In genomic region chr20:24950836-24951525, GRCh38 we compare ENCODE assay signal across 12 cellular contexts. TPM values are rescaled to one million over a fixed set of nuclear protein-coding genes. Genes with fewer than 3 reads are reported as not detected.
DNase-seq lines count a peak whose midpoint lies in the region; ATAC-seq and TF ChIP-seq lines count a peak whose summit lies in the region.
"Had no signal": no experiment of that assay in that cellular context is flagged by ENCODE, and none has a peak within 500 bp of the region (broad histone marks: within the 10 kb centered on the region; RNA-seq: fewer than 3 reads in every experiment).

No MANE protein-coding gene starts in this region.

- POLR2A ChIA-PET in CD8-positive, alpha-beta T cell (lab: Charles Lee), result no interaction called here

- CTCF ChIA-PET in CD8-positive, alpha-beta T cell (lab: Charles Lee), result interaction anchor here (0.5 to 0.9 kb wide), 2 partner anchors 9 to 77 kb away, joined by 3 to 4 read pairs; no protein-coding TSS in a partner anchor

- no peak for ATAC-seq in CD8-positive, alpha-beta T cell
- no peak for ATAC-seq in activated T-cell treated with anti-CD3 and anti-CD28 coated beads, Interleukin-2, amount 50 U/mL, for 72 hours (replicated peaks in 1 of 2)
- no peak for ATAC-seq in GM21825 (IDR thresholded peaks at IDR 0.05; ENCODE audit: unreplicated experiment)
- no peak for ATAC-seq in GM21717 (IDR thresholded peaks at IDR 0.05; ENCODE audit: unreplicated experiment)
- ATAC-seq in stimulated activated naive B cell treated with anti-CD40 and anti-IgM and Interleukin-4, amounts not matched to agents 10 μg/mL and 1 μg/mL and 100 μg/mL, for 72 hours (replicated peaks), result no peak

- H3K4me3 Mint-ChIP-seq in CD8-positive, alpha-beta T cell, result peak overlapping the region; percentile 86
- peak overlapping the region; percentile 93 to 95 for H3K4me3 Mint-ChIP-seq in activated T-cell treated with anti-CD3 and anti-CD28 coated beads, Interleukin-2, amount 50 U/mL, for 72 hours
- no peak overlapping the region for H3K4me3 Mint-ChIP-seq in stimulated activated naive B cell treated with anti-CD40 and anti-IgM and Interleukin-4, amounts not matched to agents 10 μg/mL and 1 μg/mL and 100 μg/mL, for 72 hours
- H3K4me3 Mint-ChIP-seq: memory B cell had no signal

- TF ChIP-seq CTCF in CD8-positive, alpha-beta T cell (IDR thresholded peaks at IDR 0.05), result no peak

- peak overlapping the region; percentile 55 for H3K4me3 ChIP-seq in CD8-positive, alpha-beta T cell (ENCODE audit: low read depth, low read length)

- no peaks in the 10 kb centered on the region for H3K27me3 Mint-ChIP-seq in CD8-positive, alpha-beta T cell (ENCODE audit: low read depth)
- H3K27me3 Mint-ChIP-seq in activated T-cell treated with anti-CD3 and anti-CD28 coated beads, Interleukin-2, amount 50 U/mL, for 72 hours (ENCODE audit: low read depth), result no peaks in the 10 kb centered on the region
- H3K27me3 Mint-ChIP-seq in stimulated activated naive B cell treated with anti-CD40 and anti-IgM and Interleukin-4, amounts not matched to agents 10 μg/mL and 1 μg/mL and 100 μg/mL, for 72 hours, result peaks cover 21 to 31% of the 10 kb centered on the region in 2 donors

- DNase-seq in AG20443 (ENCODE audit: low spot score) (peak; percentile 44), mucosa of gallbladder (ENCODE audit: low spot score) (peak; percentile 10)
- DNase-seq in CD8-positive, alpha-beta T cell, result peak in 1 of 7 experiments; percentile 52
- DNase-seq in activated T-cell treated with anti-CD3 and anti-CD28 coated beads, Interleukin-2, amount 50 U/mL, for 72 hours, result no peak
- DNase-seq in stimulated activated naive B cell treated with anti-CD40 and anti-IgM and Interleukin-4, amounts not matched to agents 10 μg/mL and 1 μg/mL and 100 μg/mL, for 72 hours, result no peak
- DNase-seq: activated gamma-delta T cell treated with Interleukin-2 at 50 U/mL for 16 hours, RPMI8226 had no signal

- peaks cover 32% of the 10 kb centered on the region for H3K36me3 Mint-ChIP-seq in CD8-positive, alpha-beta T cell
- H3K36me3 Mint-ChIP-seq in activated T-cell treated with anti-CD3 and anti-CD28 coated beads, Interleukin-2, amount 50 U/mL, for 72 hours (ENCODE audit: insufficient read depth in 2 of 2), result peaks cover 24 to 44% of the 10 kb centered on the region in 2 donors
- H3K36me3 Mint-ChIP-seq in stimulated activated naive B cell treated with anti-CD40 and anti-IgM and Interleukin-4, amounts not matched to agents 10 μg/mL and 1 μg/mL and 100 μg/mL, for 72 hours, result peaks cover 31 to 35% of the 10 kb centered on the region in 2 donors

- peaks cover 72% of the 10 kb centered on the region for H3K4me1 Mint-ChIP-seq in CD8-positive, alpha-beta T cell (ENCODE audit: low read depth)
- peaks cover 80% of the 10 kb centered on the region for H3K4me1 Mint-ChIP-seq in activated T-cell treated with anti-CD3 and anti-CD28 coated beads, Interleukin-2, amount 50 U/mL, for 72 hours (ENCODE audit: low read depth)
- H3K4me1 Mint-ChIP-seq in stimulated activated naive B cell treated with anti-CD40 and anti-IgM and Interleukin-4, amounts not matched to agents 10 μg/mL and 1 μg/mL and 100 μg/mL, for 72 hours, result peaks cover 32 to 56% of the 10 kb centered on the region in 2 donors

- H3K27ac Mint-ChIP-seq in CD8-positive, alpha-beta T cell, result peak overlapping the region; percentile 93
- H3K27ac Mint-ChIP-seq in activated T-cell treated with anti-CD3 and anti-CD28 coated beads, Interleukin-2, amount 50 U/mL, for 72 hours, result peak overlapping the region; percentile 82
- no peak overlapping the region for H3K27ac Mint-ChIP-seq in stimulated activated naive B cell treated with anti-CD40 and anti-IgM and Interleukin-4, amounts not matched to agents 10 μg/mL and 1 μg/mL and 100 μg/mL, for 72 hours
- H3K27ac Mint-ChIP-seq: memory B cell had no signal

- no peaks in the 10 kb centered on the region for H3K27me3 ChIP-seq in CD8-positive, alpha-beta T cell (ENCODE audit: insufficient read depth, low read length)

- H3K9me3 ChIP-seq in CD8-positive, alpha-beta T cell (ENCODE audit: low read length), result no peaks in the 10 kb centered on the region

- H3K4me1 ChIP-seq in CD8-positive, alpha-beta T cell (ENCODE audit: insufficient read depth, low read length), result peaks cover 38% of the 10 kb centered on the region

- H3K36me3 ChIP-seq in CD8-positive, alpha-beta T cell (ENCODE audit: insufficient read depth, low read length), result no peaks in the 10 kb centered on the region

- intact Hi-C loops in CD8-positive, alpha-beta T cell (cut with DNase I, micrococcal nuclease), result loop anchor here in 1 of 2 experiments (2.0 kb wide), 1 partner anchor 42 kb away; the partner anchor contains the start of gene APMAP

- H3K9me3 Mint-ChIP-seq in CD8-positive, alpha-beta T cell, result peaks cover 19% of the 10 kb centered on the region
- H3K9me3 Mint-ChIP-seq in activated T-cell treated with anti-CD3 and anti-CD28 coated beads, Interleukin-2, amount 50 U/mL, for 72 hours, result peaks cover 6 to 12% of the 10 kb centered on the region in 2 donors
- peaks cover 14 to 17% of the 10 kb centered on the region in 2 donors for H3K9me3 Mint-ChIP-seq in stimulated activated naive B cell treated with anti-CD40 and anti-IgM and Interleukin-4, amounts not matched to agents 10 μg/mL and 1 μg/mL and 100 μg/mL, for 72 hours

- peak overlapping the region; percentile 73 for H3K27ac ChIP-seq in CD8-positive, alpha-beta T cell (ENCODE audit: low read depth, low read length)
- H3K27ac ChIP-seq: VCaP had no signal

RNA-seq across cellular contexts. Expression of gene CST7, which starts 1.9 kb away (rescaled TPM):
- 10 to 100 TPM; 53.3 to 54.6 TPM for total RNA-seq in CD8-positive, alpha-beta T cell
- 100 to 1,000 TPM; 136 to 174 TPM for total RNA-seq in activated T-cell treated with anti-CD3 and anti-CD28 coated beads, Interleukin-2, amount 50 U/mL, for 72 hours
- 4.3 TPM for total RNA-seq in mucosa of gallbladder
- total RNA-seq: fibroblast of lung had no signal

RNA-seq across cellular contexts. Expression of gene APMAP, which starts 41.6 kb away (rescaled TPM):
- total RNA-seq in CD8-positive, alpha-beta T cell, result 10 to 100 TPM; 31.0 to 31.8 TPM
- total RNA-seq in activated T-cell treated with anti-CD3 and anti-CD28 coated beads, Interleukin-2, amount 50 U/mL, for 72 hours, result 10 to 100 TPM; 65.2 to 70.2 TPM
- 68.8 TPM for total RNA-seq in mucosa of gallbladder

Comparison
In these comparisons a context has a peak if more than half of its experiments do, and no peak if none do; other contexts are left out.
1. DNase-seq: peak in AG20443 (single experiment) and mucosa of gallbladder (single experiment); none in activated T-cell treated with anti-CD3 and anti-CD28 coated beads, Interleukin-2, amount 50 U/mL, for 72 hours (0 of 2) and stimulated activated naive B cell treated with anti-CD40 and anti-IgM and Interleukin-4, amounts not matched to agents 10 μg/mL and 1 μg/mL and 100 μg/mL, for 72 hours (single experiment).
2. H3K4me3 Mint-ChIP-seq: peak in CD8-positive, alpha-beta T cell (single experiment) and activated T-cell treated with anti-CD3 and anti-CD28 coated beads, Interleukin-2, amount 50 U/mL, for 72 hours (2 of 2); none in stimulated activated naive B cell treated with anti-CD40 and anti-IgM and Interleukin-4, amounts not matched to agents 10 μg/mL and 1 μg/mL and 100 μg/mL, for 72 hours (0 of 2).
3. RNA of gene CST7, which starts 1.9 kb away (total RNA-seq): 136 to 174 TPM in activated T-cell treated with anti-CD3 and anti-CD28 coated beads, Interleukin-2, amount 50 U/mL, for 72 hours and 53.3 to 54.6 TPM in CD8-positive, alpha-beta T cell; 4.3 TPM in mucosa of gallbladder (single experiment); every median in the first group is over 10 times any median in the second.